Comparison of ENCODE assay signal across 6 cellular contexts in genomic region chr6:116420341-116420740, GRCh38.
"Had no signal": no experiment of that assay in that cellular context is flagged by ENCODE, and none has a peak within 500 bp of the region (broad histone marks: within the 10 kb centered on the region; RNA-seq: fewer than 3 reads in every experiment).

No MANE protein-coding gene starts in this region.

- H3K4me3 ChIP-seq: GM12878 had no signal

- FAIRE-seq: GM12878, GM12891, GM12892, GM18507 had no signal

- ATAC-seq: GM12878 had no signal

- DNase-seq: GDM1, GF-D8 had no signal
